In the genomic region with DNA sequence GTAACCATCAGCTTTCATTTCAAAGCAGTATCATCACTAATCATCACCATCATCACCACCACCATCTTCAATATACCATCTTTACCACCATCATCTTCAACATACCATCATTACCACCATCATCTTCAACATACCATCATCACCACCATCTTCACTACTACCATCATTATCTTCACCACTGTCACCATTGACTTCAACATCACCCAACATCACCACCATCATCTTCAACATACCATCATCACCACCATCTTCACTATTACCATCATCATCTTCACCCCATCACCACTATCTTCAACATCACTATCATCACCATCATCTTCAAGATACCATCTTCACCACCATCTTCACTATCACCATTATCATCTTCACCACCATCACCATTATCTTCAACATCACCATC, we compare ENCODE assay signal across 10 cellular contexts. TPM values are rescaled to one million over a fixed set of nuclear protein-coding genes. Genes with fewer than 3 reads are reported as not detected.
"Had no signal": no experiment of that assay in that cellular context is flagged by ENCODE, and none has a peak within 500 bp of the region (broad histone marks: within the 10 kb centered on the region; RNA-seq: fewer than 3 reads in every experiment).

No MANE protein-coding gene starts in this region.

- DNase-seq: HCEC 1CT, HFFc6, Kasumi-1, KG1 had no signal

- ATAC-seq: GM23338 had no signal

- H3K4me3 ChIP-seq: GM23338 had no signal

- H3K4me2 ChIP-seq: GM23338 had no signal

- FAIRE-seq: H1, H54 had no signal

- H2AFZ ChIP-seq: GM23338 had no signal

RNA-seq across cellular contexts. Expression of a gene that starts 40.5 kb away (rescaled TPM):
- total RNA-seq: H1, H9, HFFc6, HT-29 had no signal
- polyA plus RNA-seq: IgD-negative memory B cell had no signal
